19 cellular contexts compared by ENCODE assay signal in the genomic region with DNA sequence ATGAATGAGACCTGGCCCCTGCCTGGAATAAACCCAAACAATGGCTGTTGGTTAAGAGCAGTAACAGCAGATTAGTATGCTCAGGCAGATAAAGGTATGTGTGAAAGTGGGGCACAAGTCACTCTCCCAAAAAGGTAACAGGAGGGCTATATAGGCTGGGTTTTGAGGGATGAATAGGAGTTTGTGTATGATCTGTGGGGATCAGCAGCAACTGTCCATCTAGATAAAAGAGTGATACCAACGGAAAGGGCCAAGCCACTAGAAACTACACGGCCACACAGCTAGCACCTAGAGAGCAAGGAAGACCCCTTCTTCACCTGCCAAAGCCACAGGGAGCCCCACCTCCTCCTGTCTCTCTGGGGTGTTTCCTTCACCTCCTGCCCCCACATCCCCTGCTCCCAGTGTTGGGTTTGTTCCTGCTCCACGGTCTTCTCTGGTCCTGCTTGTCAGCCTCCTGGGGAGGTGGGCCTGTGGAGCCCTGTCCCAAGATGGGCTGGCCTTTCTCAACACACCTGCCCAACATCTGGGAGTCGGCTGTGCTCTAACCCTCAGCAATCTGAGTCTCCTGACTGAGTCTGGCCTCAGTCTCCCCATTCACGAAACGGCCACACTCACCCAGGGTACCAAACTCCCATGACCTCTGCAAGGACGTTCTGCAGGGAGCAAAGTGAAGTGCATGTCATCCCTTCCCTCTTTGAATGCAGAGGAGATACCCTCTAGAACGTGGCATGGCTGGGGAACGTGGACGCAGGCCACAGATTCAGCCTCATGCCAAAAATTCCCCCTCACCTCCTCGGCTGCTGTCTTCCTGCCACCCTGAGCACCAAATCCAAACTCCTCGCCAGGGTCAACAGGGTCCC.
DNase-seq lines count a peak whose midpoint lies in the region; ATAC-seq, FAIRE-seq and TF ChIP-seq lines count a peak whose summit lies in the region.
"Had no signal": no experiment of that assay in that cellular context is flagged by ENCODE, and none has a peak within 500 bp of the region (broad histone marks: within the 10 kb centered on the region; RNA-seq: fewer than 3 reads in every experiment).

No MANE protein-coding gene starts in this region.

- H3K27me3 ChIP-seq in endodermal cell (ENCODE audit: control insufficient read depth, insufficient read depth, low read length, poor library complexity, severe bottlenecking) (no peaks in the 10 kb centered on the region), rectal smooth muscle tissue (ENCODE audit: control insufficient read depth, insufficient read depth, low read length) (no peaks in the 10 kb centered on the region), body of pancreas (no peaks in the 10 kb centered on the region)
- H3K27me3 ChIP-seq: Peyer's patch, right lobe of liver had no signal

- H3K4me3 Mint-ChIP-seq in CD14-positive monocyte, result peak overlapping the region in 1 of 2 donors; percentile 16
- no peak overlapping the region for H3K4me3 Mint-ChIP-seq in endodermal cell
- H3K4me3 Mint-ChIP-seq in HFFc6, result no peak overlapping the region
- H3K4me3 Mint-ChIP-seq in activated T-helper 17 cell treated with anti-CD3 and anti-CD28 coated beads, Interleukin-2, amount 50 U/mL, for 72 hours, result no peak overlapping the region
- H3K4me3 Mint-ChIP-seq: neural crest cell had no signal

- H3K4me1 ChIP-seq in endodermal cell (ENCODE audit: control insufficient read depth, insufficient read depth, low read length) (no peaks in the 10 kb centered on the region), rectal smooth muscle tissue (ENCODE audit: control insufficient read depth, insufficient read depth, low read length) (peaks cover 40% of the 10 kb centered on the region), body of pancreas (peaks cover 4% of the 10 kb centered on the region)
- H3K4me1 ChIP-seq: right lobe of liver had no signal

- H3K4me3 ChIP-seq in endodermal cell (ENCODE audit: low read length) (no peak overlapping the region), rectal smooth muscle tissue (ENCODE audit: low read length) (no peak overlapping the region), body of pancreas (no peak overlapping the region)
- H3K4me3 ChIP-seq: Peyer's patch, right lobe of liver had no signal

- peaks cover 80 to 86% of the 10 kb centered on the region in 2 donors for H3K36me3 Mint-ChIP-seq in CD14-positive monocyte
- H3K36me3 Mint-ChIP-seq in endodermal cell (ENCODE audit: low read depth), result peaks cover 52% of the 10 kb centered on the region
- peaks cover 31% of the 10 kb centered on the region for H3K36me3 Mint-ChIP-seq in HFFc6 (ENCODE audit: low read depth)
- peaks cover 18% of the 10 kb centered on the region for H3K36me3 Mint-ChIP-seq in activated T-helper 17 cell treated with anti-CD3 and anti-CD28 coated beads, Interleukin-2, amount 50 U/mL, for 72 hours (ENCODE audit: low read depth)

- no peak for TF ChIP-seq CTCF in CD14-positive monocyte (IDR thresholded peaks at IDR 0.05)
- TF ChIP-seq CTCF in endodermal cell (conservative IDR thresholded peaks at IDR 0.05), result no peak
- TF ChIP-seq CTCF in HFFc6 (IDR thresholded peaks at IDR 0.05), result no peak
- no peak for TF ChIP-seq CTCF in body of pancreas (IDR thresholded peaks at IDR 0.05)

- no peak for ATAC-seq in body of pancreas
- ATAC-seq in activated T-helper 17 cell treated with anti-CD3 and anti-CD28 coated beads, Interleukin-2, amount 50 U/mL, for 72 hours (replicated peaks), result no peak
- ATAC-seq: right lobe of liver had no signal

- intact Hi-C loops in CD14-positive monocyte (cut with micrococcal nuclease), result loop anchor here (1.0 to 10.0 kb wide), 3 partner anchors 7 to 88 kb away; no protein-coding TSS in a partner anchor
- intact Hi-C loops in body of pancreas (cut with DNase I), result no loop called here

- FAIRE-seq in GM12891 (lab: Jason Lieb, UNC), result peak; percentile 63

- peaks cover 4 to 16% (median 14%) of the 10 kb centered on the region in 7 donors for H3K9me3 Mint-ChIP-seq in CD14-positive monocyte
- no peaks in the 10 kb centered on the region for H3K9me3 Mint-ChIP-seq in endodermal cell
- no peaks in the 10 kb centered on the region; the same call in 1 of the 2 replicates for H3K9me3 Mint-ChIP-seq in HFFc6
- no peaks in the 10 kb centered on the region for H3K9me3 Mint-ChIP-seq in activated T-helper 17 cell treated with anti-CD3 and anti-CD28 coated beads, Interleukin-2, amount 50 U/mL, for 72 hours
- H3K9me3 Mint-ChIP-seq: neural crest cell had no signal

- H3K36me3 ChIP-seq in endodermal cell (ENCODE audit: control insufficient read depth, insufficient read depth, low read length) (peaks cover 30% of the 10 kb centered on the region), rectal smooth muscle tissue (ENCODE audit: control insufficient read depth, insufficient read depth, low read length) (peaks cover 15% of the 10 kb centered on the region), body of pancreas (replicated peaks in 1 of 2; ENCODE audit: insufficient read depth in 1 of 2, low read depth in 2 of 2) (peaks cover 0 to 4% of the 10 kb centered on the region in 2 donors)
- H3K36me3 ChIP-seq: right lobe of liver had no signal

- H3K27ac ChIP-seq in endodermal cell (ENCODE audit: low read depth, low read length) (no peak overlapping the region), rectal smooth muscle tissue (ENCODE audit: low read depth, low read length) (peak overlapping the region; percentile 92), body of pancreas (no peak overlapping the region)
- H3K27ac ChIP-seq: right lobe of liver had no signal

- H3K9ac ChIP-seq in endodermal cell (ENCODE audit: extremely low read depth, low read length, poor library complexity, severe bottlenecking), result no peak overlapping the region
- H3K9ac ChIP-seq in rectal smooth muscle tissue (ENCODE audit: low read length), result no peak overlapping the region

- H3K27ac Mint-ChIP-seq in CD14-positive monocyte, result peak overlapping the region in 6 of 7 donors; percentile 32 to 98 (median 66)
- peak overlapping the region; percentile 17 for H3K27ac Mint-ChIP-seq in endodermal cell
- H3K27ac Mint-ChIP-seq in HFFc6, result no peak overlapping the region; the same call in 1 of the 2 replicates
- H3K27ac Mint-ChIP-seq in activated T-helper 17 cell treated with anti-CD3 and anti-CD28 coated beads, Interleukin-2, amount 50 U/mL, for 72 hours, result no peak overlapping the region

- TF ChIP-seq POLR2A in GM12891 (IDR thresholded peaks at IDR 0.05; ENCODE audit: low read depth, low read length) (no peak), body of pancreas (IDR thresholded peaks at IDR 0.05) (no peak)

- DNase-seq in CD14-positive monocyte (ENCODE audit: low spot score), result no peak
- DNase-seq in GM12891 (ENCODE audit: insufficient read length, low spot score), result no peak
- DNase-seq in endodermal cell, result no peak
- DNase-seq in HFFc6, result no peak
- DNase-seq in foreskin melanocyte, result no peak
- no peak for DNase-seq in body of pancreas
- DNase-seq: activated CD4-positive, CD25-positive, alpha-beta regulatory T cell treated with anti-CD3 and anti-CD28 coated beads, Interleukin-2, amount 50 U/mL, for 72 hours; AML-193; anterior cingulate cortex; dermis blood vessel endothelial cell; DMS79; NCI-H2029; NCI-H82; Peyer's patch; right lobe of liver; stimulated activated CD4-positive, alpha-beta T cell treated with anti-CD3 and anti-CD28 coated beads, Interleukin-4, amount 100 ng/mL, for 1 hour had no signal

- H3K4me1 Mint-ChIP-seq in CD14-positive monocyte, result peaks cover 43% of the 10 kb centered on the region
- H3K4me1 Mint-ChIP-seq in endodermal cell, result peaks cover 23% of the 10 kb centered on the region
- H3K4me1 Mint-ChIP-seq in HFFc6 (ENCODE audit: low read depth), result peaks cover 33% of the 10 kb centered on the region
- peaks cover 11% of the 10 kb centered on the region for H3K4me1 Mint-ChIP-seq in activated T-helper 17 cell treated with anti-CD3 and anti-CD28 coated beads, Interleukin-2, amount 50 U/mL, for 72 hours

- WGBS in endodermal cell (ENCODE audit: insufficient coverage in 1 of 2, insufficient read length in 1 of 2), 2 experiments, result 89 to 93% methylated on average over 8 to 12 of the region's 12 CpGs
- WGBS in body of pancreas, 2 donors, result 93 to 96% methylated on average over 12 of the region's 12 CpGs

- H3K9me3 ChIP-seq in endodermal cell (ENCODE audit: control insufficient read depth, low read length), result no peaks in the 10 kb centered on the region
- no peaks in the 10 kb centered on the region for H3K9me3 ChIP-seq in body of pancreas
- H3K9me3 ChIP-seq: Peyer's patch, right lobe of liver had no signal

- H3K27me3 Mint-ChIP-seq in CD14-positive monocyte (ENCODE audit: low read depth in 3 of 3), result peaks cover 2 to 7% (median 5%) of the 10 kb centered on the region in 3 donors
- H3K27me3 Mint-ChIP-seq in endodermal cell (ENCODE audit: insufficient read depth), result no peaks in the 10 kb centered on the region
- H3K27me3 Mint-ChIP-seq in HFFc6 (ENCODE audit: insufficient read depth), result peaks cover 8% of the 10 kb centered on the region
- no peaks in the 10 kb centered on the region for H3K27me3 Mint-ChIP-seq in activated T-helper 17 cell treated with anti-CD3 and anti-CD28 coated beads, Interleukin-2, amount 50 U/mL, for 72 hours

TF ChIP-seq in GM12891, 5 proteins besides CTCF, POLR2A, EP300 and RAD21:
- no peak for TF ChIP-seq PAX5 (IDR thresholded peaks at IDR 0.05; ENCODE audit: insufficient read depth, low read length, severe bottlenecking)
- no peak for TF ChIP-seq POU2F2 (IDR thresholded peaks at IDR 0.05; ENCODE audit: low read depth, low read length)
- TF ChIP-seq SPI1 (IDR thresholded peaks at IDR 0.05; ENCODE audit: low read depth, low read length), result no peak
- TF ChIP-seq POLR2AphosphoS5 (IDR thresholded peaks at IDR 0.05; ENCODE audit: low read depth, low read length), result no peak
- TF ChIP-seq TAF1 (IDR thresholded peaks at IDR 0.05; ENCODE audit: low read depth, low read length), result no peak
TF ChIP-seq in GM12891: peak in this region for 0.

Comparison
In these comparisons a context has a peak if more than half of its experiments do, and no peak if none do; other contexts are left out.
1. H3K27ac Mint-ChIP-seq: peak in CD14-positive monocyte (6 of 7) and endodermal cell (single experiment); none in HFFc6 (single experiment) and activated T-helper 17 cell treated with anti-CD3 and anti-CD28 coated beads, Interleukin-2, amount 50 U/mL, for 72 hours (single experiment).